In the genomic region with DNA sequence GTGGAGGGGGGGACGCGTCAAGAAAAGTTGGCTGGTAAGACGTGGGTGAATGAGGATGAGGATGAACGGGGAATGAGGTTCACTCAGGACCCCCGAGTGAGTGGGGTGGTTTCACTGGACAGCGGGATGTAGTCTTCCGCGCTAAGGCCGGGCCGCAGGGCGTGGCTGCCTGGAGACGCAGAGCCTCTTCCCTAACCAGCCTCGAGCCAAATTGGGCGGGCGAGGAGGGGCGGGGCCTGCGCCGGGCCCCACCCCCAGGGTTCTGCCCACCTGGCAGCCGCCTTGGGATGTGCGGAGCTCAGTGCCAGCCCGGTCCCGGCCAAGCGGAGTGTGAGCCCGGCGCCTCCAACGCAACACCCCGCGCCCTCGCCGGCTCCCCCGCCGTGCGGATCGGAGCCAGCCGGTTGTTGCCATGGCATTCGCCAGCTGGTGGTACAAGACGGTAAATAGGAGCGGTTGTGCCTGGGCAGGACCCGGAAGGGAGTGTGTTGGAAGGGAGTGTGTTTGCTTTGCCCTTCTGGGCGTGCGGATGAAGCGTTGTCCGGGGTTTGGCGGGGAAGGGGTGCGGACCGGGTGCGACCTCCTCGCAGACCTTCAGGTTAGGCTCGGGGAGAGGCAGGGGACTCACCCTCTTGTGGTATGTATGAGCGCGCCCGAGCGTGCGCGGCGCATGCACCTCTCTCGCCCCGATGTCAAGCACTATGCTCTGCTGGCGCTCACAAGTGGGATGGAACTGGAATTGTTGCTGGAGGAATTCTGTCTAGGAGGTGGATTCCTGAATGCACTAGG, we compare ENCODE assay signal across 8 cellular contexts. TPM values are rescaled to one million over a fixed set of nuclear protein-coding genes. Genes with fewer than 3 reads are reported as not detected.
DNase-seq lines count a peak whose midpoint lies in the region; ATAC-seq and TF ChIP-seq lines count a peak whose summit lies in the region.

No MANE protein-coding gene starts in this region.

- no peak overlapping the region for H3K9ac ChIP-seq in HUES48 (ENCODE audit: low read depth, low read length)
- H3K9ac ChIP-seq in PC-3 (ENCODE audit: low read length): peak overlapping the region; percentile 97

- ATAC-seq in GM21423 (IDR thresholded peaks at IDR 0.05; ENCODE audit: unreplicated experiment) (peak; percentile 72), PC-3 (peak; percentile 71)
- ATAC-seq in naive thymus-derived CD8-positive, alpha-beta T cell: peak; percentile 72 to 76

- H3K27me3 ChIP-seq in HUES48 (ENCODE audit: control insufficient read depth, insufficient read depth, low read length) (peaks cover 36% of the 10 kb centered on the region), PC-3 (ENCODE audit: low read length) (no peaks in the 10 kb centered on the region)

- no peak for TF ChIP-seq CTCF in PC-3 (conservative IDR thresholded peaks at IDR 0.05; ENCODE audit: low read depth, low read length)

- H3K79me2 ChIP-seq in PC-3 (ENCODE audit: low read length): peaks cover 48% of the 10 kb centered on the region

- H3K27ac Mint-ChIP-seq in naive thymus-derived CD8-positive, alpha-beta T cell: peak overlapping the region; percentile 89 to 99 (median 96)

- intact Hi-C loops in PC-3 (cut with micrococcal nuclease): loop anchor here (1.0 to 2.0 kb wide), 3 partner anchors 24 to 49 kb away; no protein-coding TSS in a partner anchor

- H3K4me3 ChIP-seq in HUES48 (ENCODE audit: low read depth, low read length) (peak overlapping the region; percentile 80), PC-3 (ENCODE audit: low read length) (peak overlapping the region; percentile 94)

- no peak overlapping the region for H3K27ac ChIP-seq in HUES48 (ENCODE audit: low read depth, low read length)
- H3K27ac ChIP-seq in PC-3 (ENCODE audit: low read length): peak overlapping the region; percentile 96

- H3K9me3 ChIP-seq in HUES48 (ENCODE audit: control insufficient read depth, insufficient read depth, low read length): no peaks in the 10 kb centered on the region
- H3K9me3 ChIP-seq in PC-3 (ENCODE audit: low read length): no peaks in the 10 kb centered on the region

- peaks cover 4% of the 10 kb centered on the region for H3F3A ChIP-seq in PC-3 (ENCODE audit: low read length, unreplicated experiment)

- peak overlapping the region; percentile 84 for H2AFZ ChIP-seq in PC-3 (ENCODE audit: low read length)

- H3K27me3 Mint-ChIP-seq in naive thymus-derived CD8-positive, alpha-beta T cell: no peaks in the 10 kb centered on the region

- no peaks in the 10 kb centered on the region for H3K36me3 ChIP-seq in HUES48 (ENCODE audit: control insufficient read depth, insufficient read depth, low read length)
- H3K36me3 ChIP-seq in PC-3 (ENCODE audit: low read depth, low read length): no peaks in the 10 kb centered on the region

- peak overlapping the region; percentile 87 for H3K4me2 ChIP-seq in PC-3 (ENCODE audit: low read length)

- POLR2A ChIA-PET in PC-3 (lab: Charles Lee; ENCODE audit: unreplicated experiment): interaction anchor here (0.5 to 2.0 kb wide), 6 partner anchors 16 to 840 kb away, joined by 3 to 15 read pairs (median 4); a partner anchor contains a TSS
- POLR2A ChIA-PET in naive thymus-derived CD8-positive, alpha-beta T cell (lab: Charles Lee): interaction anchor here (0.7 to 3.0 kb wide), 15 partner anchors 8 to 876 kb away, joined by 3 to 21 read pairs (median 4); a partner anchor contains a TSS

- BruUV-seq in PC-3 (replicated peaks; lab: Mats Ljungman, UMichigan): TSS peak; percentile 48

- peak overlapping the region; percentile 94 to 99 (median 96) for H3K4me3 Mint-ChIP-seq in naive thymus-derived CD8-positive, alpha-beta T cell

- CTCF ChIA-PET in PC-3 (lab: Charles Lee): interaction anchor here (0.9 to 1.1 kb wide), 2 partner anchors 24 to 49 kb away, joined by 3 to 5 read pairs; no protein-coding TSS in a partner anchor

- peaks cover 17 to 66% (median 35%) of the 10 kb centered on the region in 4 donors for H3K4me1 Mint-ChIP-seq in naive thymus-derived CD8-positive, alpha-beta T cell

- peak; percentile 70 for DNase-seq in DMS 273 treated with DMSO at 0.1 percent for 48 hours (lab: John Stamatoyannopoulos, UW)
- peak; percentile 90 for DNase-seq in PC-3
- peak; percentile 64 to 72 for DNase-seq in activated T-helper 1 cell treated with anti-CD3 and anti-CD28 coated beads, Interleukin-2, amount 50 U/mL, for 16 hours (ENCODE audit: low read depth in 1 of 2, low spot score in 1 of 2)
- peak; percentile 96 for DNase-seq in fibroblast of gingiva (ENCODE audit: low read depth)
- peak; percentile 73 to 88 (median 86) for DNase-seq in naive thymus-derived CD8-positive, alpha-beta T cell
- peak; percentile 68 to 83 (median 79) for DNase-seq in stimulated activated naive CD4-positive, alpha-beta T cell (lab: John Stamatoyannopoulos, UW)

- no peaks in the 10 kb centered on the region for H3K9me2 ChIP-seq in PC-3 (replicated peaks; ENCODE audit: low read length)

- peaks cover 39% of the 10 kb centered on the region for H4K20me1 ChIP-seq in PC-3 (ENCODE audit: low read length)

- peaks cover 0 to under 1% (median 0%) of the 10 kb centered on the region in 3 donors for H3K36me3 Mint-ChIP-seq in naive thymus-derived CD8-positive, alpha-beta T cell

- H3K4me1 ChIP-seq in HUES48 (ENCODE audit: control insufficient read depth, insufficient read depth, low read length): peaks cover 5% of the 10 kb centered on the region; the same call in 1 of the 2 replicates
- peaks cover 47% of the 10 kb centered on the region for H3K4me1 ChIP-seq in PC-3 (ENCODE audit: insufficient read depth, low read length)

- no peaks in the 10 kb centered on the region for H3K9me3 Mint-ChIP-seq in naive thymus-derived CD8-positive, alpha-beta T cell

RNA-seq across cellular contexts. Expression of a gene that starts 0.7 kb away (rescaled TPM):
- total RNA-seq in PC-3 (2014; rRNA removed): 64.4 and 73.2 TPM in 2 replicates
- 100 to 1,000 TPM; 114 to 115 TPM for total RNA-seq in naive thymus-derived CD8-positive, alpha-beta T cell
- 10 to 100 TPM; 29.9 to 42.2 (median 32.9) TPM for polyA plus RNA-seq in naive thymus-derived CD8-positive, alpha-beta T cell
